ENCODE assay signal across 11 cellular contexts in the genomic region with DNA sequence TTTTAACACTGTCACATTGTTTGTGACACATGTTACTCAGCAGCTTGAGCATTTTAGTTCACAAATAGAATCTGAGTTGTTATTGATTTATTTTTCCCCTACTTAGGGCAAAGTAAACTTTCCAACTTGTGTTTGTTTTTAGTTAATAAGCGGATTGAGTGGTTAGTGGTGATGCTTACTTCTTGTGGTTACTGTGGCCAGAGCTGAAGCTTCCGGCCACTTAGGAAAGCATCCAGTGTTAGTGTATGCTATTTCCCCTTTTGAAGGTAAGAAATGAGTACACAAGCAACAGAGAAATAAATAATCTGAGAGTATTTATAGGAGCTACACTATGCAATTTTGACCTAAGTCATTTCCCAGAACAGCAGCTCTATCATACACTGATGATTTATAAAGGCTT.
DNase-seq lines count a peak whose midpoint lies in the region; ATAC-seq, FAIRE-seq and TF ChIP-seq lines count a peak whose summit lies in the region.
"Had no signal": no experiment of that assay in that cellular context is flagged by ENCODE, and none has a peak within 500 bp of the region (broad histone marks: within the 10 kb centered on the region; RNA-seq: fewer than 3 reads in every experiment).

No MANE protein-coding gene starts in this region.

- H3K36me3 Mint-ChIP-seq in CD8-positive, alpha-beta memory T cell = no peaks in the 10 kb centered on the region

- ATAC-seq in GM21526 (IDR thresholded peaks at IDR 0.05; ENCODE audit: low FRiP score, unreplicated experiment) = peak; percentile 73
- ATAC-seq in HG03139 (IDR thresholded peaks at IDR 0.05; ENCODE audit: unreplicated experiment) = peak; percentile 92
- ATAC-seq in upper lobe of right lung = no peak
- ATAC-seq: activated T-helper 17 cell treated with anti-CD3 and anti-CD28 coated beads, Interleukin-2, amount 50 U/mL, for 72 hours had no signal

- no peak for TF ChIP-seq CTCF in upper lobe of right lung (IDR thresholded peaks at IDR 0.05)

- TF ChIP-seq POLR2A in GM12891 (IDR thresholded peaks at IDR 0.05; ENCODE audit: low read depth, low read length) = no peak

- H3K27me3 ChIP-seq in CD8-positive, alpha-beta memory T cell (ENCODE audit: insufficient read depth, low read length, poor library complexity, severe bottlenecking) = no peaks in the 10 kb centered on the region
- H3K27me3 ChIP-seq in upper lobe of right lung = no peaks in the 10 kb centered on the region

- no peak for DNase-seq in GM12891 (ENCODE audit: insufficient read length, low spot score)
- peak; percentile 67 for DNase-seq in OCI-M1 (lab: John Stamatoyannopoulos, UW)
- DNase-seq in anterior cingulate cortex (lab: John Stamatoyannopoulos, UW) = no peak
- no peak for DNase-seq in stimulated activated CD4-positive, alpha-beta T cell treated with anti-CD3 and anti-CD28 coated beads, Interleukin-2, amount 100 ng/mL, for 24 hours
- no peak for DNase-seq in CD8-positive, alpha-beta memory T cell
- DNase-seq in upper lobe of right lung = no peak
- DNase-seq: effector CD4-positive, alpha-beta T cell had no signal

- H3K27ac Mint-ChIP-seq in CD8-positive, alpha-beta memory T cell = no peak overlapping the region
- H3K27ac Mint-ChIP-seq: activated T-helper 17 cell treated with anti-CD3 and anti-CD28 coated beads, Interleukin-2, amount 50 U/mL, for 72 hours had no signal

- FAIRE-seq in GM12891 (lab: Jason Lieb, UNC) = no peak
- FAIRE-seq: keratinocyte had no signal

- peaks cover 4 to 27% (median 11%) of the 10 kb centered on the region in 5 donors for H3K9me3 Mint-ChIP-seq in CD8-positive, alpha-beta memory T cell

- no peaks in the 10 kb centered on the region for H3K4me1 Mint-ChIP-seq in CD8-positive, alpha-beta memory T cell
- H3K4me1 Mint-ChIP-seq: activated T-helper 17 cell treated with anti-CD3 and anti-CD28 coated beads, Interleukin-2, amount 50 U/mL, for 72 hours had no signal

- intact Hi-C loops in upper lobe of right lung (cut with DNase I) = no loop called here

- H3K27ac ChIP-seq in CD8-positive, alpha-beta memory T cell (ENCODE audit: low read depth, low read length) = no peak overlapping the region
- no peak overlapping the region for H3K27ac ChIP-seq in upper lobe of right lung

- H3K9me3 ChIP-seq in CD8-positive, alpha-beta memory T cell (ENCODE audit: low read length) = no peaks in the 10 kb centered on the region
- no peaks in the 10 kb centered on the region for H3K9me3 ChIP-seq in upper lobe of right lung

- H3K36me3 ChIP-seq in CD8-positive, alpha-beta memory T cell (ENCODE audit: insufficient read depth, low read length) = no peaks in the 10 kb centered on the region
- no peaks in the 10 kb centered on the region for H3K36me3 ChIP-seq in upper lobe of right lung

- H3K27me3 Mint-ChIP-seq in CD8-positive, alpha-beta memory T cell = no peaks in the 10 kb centered on the region
- H3K27me3 Mint-ChIP-seq: activated T-helper 17 cell treated with anti-CD3 and anti-CD28 coated beads, Interleukin-2, amount 50 U/mL, for 72 hours had no signal

- no peak overlapping the region for H3K4me3 ChIP-seq in CD8-positive, alpha-beta memory T cell (ENCODE audit: low read length)
- no peak overlapping the region for H3K4me3 ChIP-seq in upper lobe of right lung

- no peaks in the 10 kb centered on the region for H3K4me1 ChIP-seq in CD8-positive, alpha-beta memory T cell (ENCODE audit: insufficient read depth, low read length)
- no peaks in the 10 kb centered on the region for H3K4me1 ChIP-seq in upper lobe of right lung

- H3K4me3 Mint-ChIP-seq in CD8-positive, alpha-beta memory T cell = no peak overlapping the region
- H3K4me3 Mint-ChIP-seq: activated T-helper 17 cell treated with anti-CD3 and anti-CD28 coated beads, Interleukin-2, amount 50 U/mL, for 72 hours had no signal

- CTCF ChIA-PET in CD8-positive, alpha-beta memory T cell (lab: Charles Lee) = no interaction called here

- POLR2A ChIA-PET in CD8-positive, alpha-beta memory T cell (lab: Charles Lee) = no interaction called here

TF ChIP-seq in GM12891, 5 proteins besides CTCF, POLR2A, EP300 and RAD21:
- TF ChIP-seq TAF1 (IDR thresholded peaks at IDR 0.05; ENCODE audit: low read depth, low read length) (no peak), SPI1 (IDR thresholded peaks at IDR 0.05; ENCODE audit: low read depth, low read length) (peak; percentile 69)
TF ChIP-seq in GM12891: peak in this region for 1.
